1 cellular context compared by ENCODE assay signal in genomic region chr16:88358033-88358481, GRCh38.
TF ChIP-seq lines count a peak whose summit lies in the region.

No MANE protein-coding gene starts in this region.

TF ChIP-seq in IMR-90, 13 proteins besides CTCF, POLR2A, EP300 and RAD21:
- TF ChIP-seq MAZ (IDR thresholded peaks at IDR 0.05; ENCODE audit: borderline replicate concordance, low read depth, low read length) = no peak
- no peak for TF ChIP-seq MAFK (IDR thresholded peaks at IDR 0.05; ENCODE audit: low read depth, low read length)
- TF ChIP-seq CHD1 (IDR thresholded peaks at IDR 0.05; ENCODE audit: low read depth, low read length) = no peak
- no peak for TF ChIP-seq RCOR1 (IDR thresholded peaks at IDR 0.05; ENCODE audit: insufficient replicate concordance, low read length)
- no peak for TF ChIP-seq FOS (IDR thresholded peaks at IDR 0.05; ENCODE audit: low read depth, low read length)
- TF ChIP-seq ELK1 (IDR thresholded peaks at IDR 0.05; ENCODE audit: borderline replicate concordance, low read depth, low read length) = no peak
- TF ChIP-seq BHLHE40 (IDR thresholded peaks at IDR 0.05; ENCODE audit: low read depth, low read length) = no peak
- TF ChIP-seq USF2 (IDR thresholded peaks at IDR 0.05; ENCODE audit: low read depth, low read length) = no peak
- TF ChIP-seq SMC3 (IDR thresholded peaks at IDR 0.05; ENCODE audit: low read depth, low read length) = no peak
- no peak for TF ChIP-seq CEBPB (IDR thresholded peaks at IDR 0.05; ENCODE audit: low read depth, low read length)
- TF ChIP-seq RFX5 (IDR thresholded peaks at IDR 0.05; ENCODE audit: low read depth, low read length) = no peak
- TF ChIP-seq MXI1 (IDR thresholded peaks at IDR 0.05; ENCODE audit: borderline replicate concordance, low read depth, low read length) = no peak
- no peak for TF ChIP-seq NFE2L2 (IDR thresholded peaks at IDR 0.05; ENCODE audit: low read depth, low read length)
